In genomic region chr3:146468932-146469205, GRCh38 we compare ENCODE assay signal across 10 cellular contexts. TPM values are rescaled to one million over a fixed set of nuclear protein-coding genes. Genes with fewer than 3 reads are reported as not detected.
DNase-seq lines count a peak whose midpoint lies in the region; ATAC-seq, FAIRE-seq and TF ChIP-seq lines count a peak whose summit lies in the region.
"Not testable (repeated sequence)": the region's sequence is repeated elsewhere in the genome, so short reads cannot be mapped to it uniquely, and the experiment has no call there.
"Had no signal": no experiment of that assay in that cellular context is flagged by ENCODE, and none has a peak within 500 bp of the region (broad histone marks: within the 10 kb centered on the region; RNA-seq: fewer than 3 reads in every experiment).

No MANE protein-coding gene starts in this region.

- DNase-seq in GM23338 (ENCODE audit: low spot score); Panc1 (ENCODE audit: low read depth, low spot score); activated T-helper 1 cell treated with anti-CD3 and anti-CD28 coated beads, Interleukin-12 subunit alpha, Interleukin-12 subunit beta, Interleukin-2, Interleukin-4 antibody, amounts not matched to agents 30 ng/mL and 10 ng/mL and 1 ng/mL, durations not matched to agents 14 hours and 24 hours and 36 hours (ENCODE audit: low spot score); coronary artery (ENCODE audit: low spot score); naive thymus-derived CD4-positive, alpha-beta T cell; small intestine: not testable (repeated sequence)
- peak in 1 of 2 donors; percentile 11 for DNase-seq in heart right ventricle

- H3K4me1 ChIP-seq in GM23338 (ENCODE audit: insufficient read depth); naive thymus-derived CD4-positive, alpha-beta T cell (ENCODE audit: control insufficient read depth in 2 of 2, insufficient read depth in 2 of 2, low read length in 2 of 2); small intestine (ENCODE audit: control insufficient read depth in 2 of 2, insufficient read depth in 1 of 2, low read depth in 1 of 2, low read length in 1 of 2): not testable (repeated sequence)
- H3K4me1 ChIP-seq in Panc1 (ENCODE audit: control insufficient read depth, insufficient read depth, low read length), result peaks cover 40% of the 10 kb centered on the region
- peaks cover 0 to 18% (median 9%) of the 10 kb centered on the region in 9 donors for H3K4me1 ChIP-seq in heart right ventricle

- not testable (repeated sequence) for H3K36me3 ChIP-seq in GM23338 (ENCODE audit: insufficient read depth); Panc1 (ENCODE audit: control insufficient read depth, insufficient read depth, low read length); heart right ventricle; naive thymus-derived CD4-positive, alpha-beta T cell (ENCODE audit: control insufficient read depth in 2 of 3, insufficient read depth in 3 of 3, low read length in 3 of 3); small intestine (ENCODE audit: control insufficient read depth in 2 of 2, insufficient read depth in 2 of 2, low read length in 2 of 2)

- not testable (repeated sequence) for H3F3A ChIP-seq in GM23338 (replicated peaks; ENCODE audit: low read depth)

- peak overlapping the region; percentile 69 for H3K4me2 ChIP-seq in GM23338

- H3K27me3 ChIP-seq in GM23338 (ENCODE audit: insufficient read depth); Panc1 (ENCODE audit: control insufficient read depth, insufficient read depth, low read length); heart right ventricle; naive thymus-derived CD4-positive, alpha-beta T cell (ENCODE audit: control insufficient read depth in 2 of 2, insufficient read depth in 2 of 2, low read length in 2 of 2); small intestine (ENCODE audit: control insufficient read depth in 2 of 2, insufficient read depth in 2 of 2, low read length in 2 of 2): not testable (repeated sequence)

- not testable (repeated sequence) for H3K4me1 Mint-ChIP-seq in GM23338
- peaks cover 12% of the 10 kb centered on the region for H3K4me1 Mint-ChIP-seq in activated T-helper 1 cell treated with anti-CD3 and anti-CD28 coated beads, Interleukin-12 subunit alpha, Interleukin-12 subunit beta, Interleukin-2, Interleukin-4 antibody, amounts not matched to agents 30 ng/mL and 10 ng/mL and 1 ng/mL, durations not matched to agents 14 hours and 24 hours and 36 hours (ENCODE audit: low read depth)
- H3K4me1 Mint-ChIP-seq in naive thymus-derived CD4-positive, alpha-beta T cell, result peaks cover 0 to 19% (median 4%) of the 10 kb centered on the region in 7 donors

- H3K4me3 ChIP-seq in GM23338 (peak overlapping the region; percentile 65), Panc1 (ENCODE audit: low read depth in 2 of 2, low read length in 2 of 2) (peak overlapping the region; percentile 57 to 75), coronary artery (peak overlapping the region; percentile 77), heart right ventricle (peak overlapping the region in 7 of 10 donors; percentile 45 to 68 (median 64)), small intestine (ENCODE audit: low read depth in 1 of 2, low read length in 2 of 2) (peak overlapping the region in 1 of 2 donors; percentile 95)
- H3K4me3 ChIP-seq in naive thymus-derived CD4-positive, alpha-beta T cell (ENCODE audit: low read length), result peak overlapping the region; percentile 73

- not testable (repeated sequence) for H3K9me3 Mint-ChIP-seq in GM23338; activated T-helper 1 cell treated with anti-CD3 and anti-CD28 coated beads, Interleukin-12 subunit alpha, Interleukin-12 subunit beta, Interleukin-2, Interleukin-4 antibody, amounts not matched to agents 30 ng/mL and 10 ng/mL and 1 ng/mL, durations not matched to agents 14 hours and 24 hours and 36 hours; naive thymus-derived CD4-positive, alpha-beta T cell

- TSS peak; percentile 87 for BruUV-seq in Panc1 (replicated peaks; lab: Mats Ljungman, UMichigan)

- not testable (repeated sequence) for H3K27ac Mint-ChIP-seq in GM23338; activated T-helper 1 cell treated with anti-CD3 and anti-CD28 coated beads, Interleukin-12 subunit alpha, Interleukin-12 subunit beta, Interleukin-2, Interleukin-4 antibody, amounts not matched to agents 30 ng/mL and 10 ng/mL and 1 ng/mL, durations not matched to agents 14 hours and 24 hours and 36 hours
- peak overlapping the region in 7 of 9 donors; percentile 65 to 88 (median 80) for H3K27ac Mint-ChIP-seq in naive thymus-derived CD4-positive, alpha-beta T cell

- FAIRE-seq in small intestine (lab: Jason Lieb, UNC), result not testable (repeated sequence)

- TF ChIP-seq CTCF in GM23338 (conservative IDR thresholded peaks at IDR 0.05; ENCODE audit: low read depth in 2 of 2); Panc1 (IDR thresholded peaks at IDR 0.05); coronary artery (IDR thresholded peaks at IDR 0.05); heart right ventricle (IDR thresholded peaks at IDR 0.05): not testable (repeated sequence)

- not testable (repeated sequence) for H3K9me2 ChIP-seq in GM23338 (ENCODE audit: insufficient read depth)

- POLR2A ChIA-PET in Panc1 (lab: Charles Lee), result interaction anchor here (1.8 kb wide), 1 partner anchor 75 kb away, joined by 8 read pairs; the partner anchor contains the start of gene PLSCR1
- POLR2A ChIA-PET in naive thymus-derived CD4-positive, alpha-beta T cell (lab: Charles Lee), result interaction anchor here (1.9 kb wide), 1 partner anchor 29 kb away, joined by 5 read pairs; no protein-coding TSS in a partner anchor

- peak overlapping the region; percentile 89; the same call in 1 of the 2 replicates for H3K27ac ChIP-seq in GM23338 (ENCODE audit: low read depth)
- H3K27ac ChIP-seq in Panc1 (ENCODE audit: low read length), result peak overlapping the region; percentile 89
- peak overlapping the region; percentile 52 to 61 for H3K27ac ChIP-seq in coronary artery
- peak overlapping the region in 8 of 10 donors; percentile 18 to 86 (median 34) for H3K27ac ChIP-seq in heart right ventricle
- peak overlapping the region; percentile 69 for H3K27ac ChIP-seq in naive thymus-derived CD4-positive, alpha-beta T cell (ENCODE audit: low read depth, low read length)
- peak overlapping the region; percentile 92 to 97 for H3K27ac ChIP-seq in small intestine (ENCODE audit: low read depth in 1 of 2, low read length in 1 of 2)

- H2AFZ ChIP-seq in GM23338, result peak overlapping the region; percentile 91

- 84% methylated on average over 8 of the region's 8 CpGs for WGBS in heart right ventricle, 2 donors
- WGBS in small intestine, 3 donors, result 75 to 88% (median 76%) methylated on average over 8 of the region's 8 CpGs

- H3K79me2 ChIP-seq in GM23338 (replicated peaks; ENCODE audit: insufficient read depth), result not testable (repeated sequence)

- ATAC-seq in GM23338; naive thymus-derived CD4-positive, alpha-beta T cell: not testable (repeated sequence)
- ATAC-seq in Panc1 (peak; percentile 51; the same call in 1 of the 2 replicates), heart right ventricle (peak in 4 of 8 donors; percentile 14 to 34 (median 25))

- H3K36me3 Mint-ChIP-seq in GM23338 (ENCODE audit: low read depth); activated T-helper 1 cell treated with anti-CD3 and anti-CD28 coated beads, Interleukin-12 subunit alpha, Interleukin-12 subunit beta, Interleukin-2, Interleukin-4 antibody, amounts not matched to agents 30 ng/mL and 10 ng/mL and 1 ng/mL, durations not matched to agents 14 hours and 24 hours and 36 hours (ENCODE audit: low read depth); naive thymus-derived CD4-positive, alpha-beta T cell: not testable (repeated sequence)

- intact Hi-C loops in Panc1 (cut with micrococcal nuclease; ENCODE audit: unreplicated experiment) (loop anchor here (2.0 kb wide), 1 partner anchor 76 kb away; the partner anchor contains the start of gene PLSCR1), heart right ventricle (cut with DNase I) (loop anchor here in 1 of 10 donors (10.0 kb wide), 1 partner anchor 76 kb away; the partner anchor contains the start of gene PLSCR1)
- intact Hi-C loops in activated T-helper 1 cell treated with anti-CD3 and anti-CD28 coated beads, Interleukin-12 subunit alpha, Interleukin-12 subunit beta, Interleukin-2, Interleukin-4 antibody, amounts not matched to agents 30 ng/mL and 10 ng/mL and 1 ng/mL, durations not matched to agents 14 hours and 24 hours and 36 hours (cut with micrococcal nuclease), result loop anchor here (2.0 kb wide), 2 partner anchors 26 to 74 kb away; no protein-coding TSS in a partner anchor
- intact Hi-C loops in naive thymus-derived CD4-positive, alpha-beta T cell (cut with micrococcal nuclease), result loop anchor here (1.0 to 5.0 kb wide), 4 partner anchors 29 to 75 kb away; partner anchors contain the start of gene PLSCR1 (in 1 of the 2)

- CTCF ChIA-PET in Panc1 (lab: Charles Lee), result interaction anchor here (0.6 kb wide), 1 partner anchor 215 kb away, joined by 5 read pairs; no protein-coding TSS in a partner anchor
- CTCF ChIA-PET in naive thymus-derived CD4-positive, alpha-beta T cell (lab: Charles Lee), result interaction anchor here (0.7 kb wide), 1 partner anchor 18 kb away, joined by 4 read pairs; no protein-coding TSS in a partner anchor

- H4K20me1 ChIP-seq in GM23338 (replicated peaks; ENCODE audit: insufficient read depth), result not testable (repeated sequence)

- H3K4me3 Mint-ChIP-seq in GM23338, result peak overlapping the region; percentile 73; the same call in 2 of the 3 replicates
- peak overlapping the region; percentile 82 for H3K4me3 Mint-ChIP-seq in activated T-helper 1 cell treated with anti-CD3 and anti-CD28 coated beads, Interleukin-12 subunit alpha, Interleukin-12 subunit beta, Interleukin-2, Interleukin-4 antibody, amounts not matched to agents 30 ng/mL and 10 ng/mL and 1 ng/mL, durations not matched to agents 14 hours and 24 hours and 36 hours
- peak overlapping the region; percentile 75 to 88 (median 82) for H3K4me3 Mint-ChIP-seq in naive thymus-derived CD4-positive, alpha-beta T cell

- not testable (repeated sequence) for H3K27me3 Mint-ChIP-seq in GM23338 (ENCODE audit: insufficient read depth, low read depth, poor library complexity); activated T-helper 1 cell treated with anti-CD3 and anti-CD28 coated beads, Interleukin-12 subunit alpha, Interleukin-12 subunit beta, Interleukin-2, Interleukin-4 antibody, amounts not matched to agents 30 ng/mL and 10 ng/mL and 1 ng/mL, durations not matched to agents 14 hours and 24 hours and 36 hours (ENCODE audit: insufficient read depth); naive thymus-derived CD4-positive, alpha-beta T cell

- in situ Hi-C loops in Panc1 (cut with HindIII; ENCODE audit: low pct_unique_long_range_greater_than_20kb, low sequenced_read_pairs), result not testable (repeated sequence)

- H3K9me3 ChIP-seq in Panc1 (ENCODE audit: control insufficient read depth, insufficient read depth, low read depth, low read length); heart right ventricle; naive thymus-derived CD4-positive, alpha-beta T cell (ENCODE audit: control insufficient read depth in 2 of 3, low read length in 3 of 3); small intestine (ENCODE audit: control insufficient read depth, low read depth): not testable (repeated sequence)

RNA-seq across cellular contexts. Expression of gene PLSCR2, which starts 0.5 kb away (rescaled TPM):
- not detected in 2 replicates for total RNA-seq in GM23338 (2014; rRNA removed; shearing (Covaris generic))
- polyA plus RNA-seq in GM23338 (2016; fragmentation: Nextera tagmentation; extraction: Ambion mirVana) (0.55 TPM in 1 of 2 replicates, not detected in the other), heart right ventricle (not detected), small intestine (not detected)
- total RNA-seq in Panc1 (2021; ENCODE audit: unreplicated experiment) (0.54 TPM), heart right ventricle (not detected)
- 0.40 TPM for polyA plus RNA-seq in Panc1 (2012; ENCODE audit: insufficient read length)
- total RNA-seq in activated T-helper 1 cell treated with anti-CD3 and anti-CD28 coated beads, Interleukin-12 subunit alpha, Interleukin-12 subunit beta, Interleukin-2, Interleukin-4 antibody, amounts not matched to agents 30 ng/mL and 10 ng/mL and 1 ng/mL, durations not matched to agents 14 hours and 24 hours and 36 hours, result not detected in 2 replicates
- under 1 TPM in 4 of 5 experiments, not detected in 1; 0.44 to 0.89 (median 0.72) TPM for total RNA-seq in naive thymus-derived CD4-positive, alpha-beta T cell
- polyA plus RNA-seq in naive thymus-derived CD4-positive, alpha-beta T cell, result under 1 TPM in 1 of 2 donors, not detected in 1; 0.30 TPM
- total RNA-seq: Caco-2, H9, SK-MEL-5 had no signal

Comparison
In these comparisons a context has a peak if more than half of its experiments do, and no peak if none do; other contexts are left out.
1. H3K27ac ChIP-seq: peak in every context shown above with its lines; median percentile 94 in small intestine; 89 in GM23338; 89 in Panc1; 69 in naive thymus-derived CD4-positive, alpha-beta T cell; 56 in coronary artery; 34 in heart right ventricle.